In the genomic region with DNA sequence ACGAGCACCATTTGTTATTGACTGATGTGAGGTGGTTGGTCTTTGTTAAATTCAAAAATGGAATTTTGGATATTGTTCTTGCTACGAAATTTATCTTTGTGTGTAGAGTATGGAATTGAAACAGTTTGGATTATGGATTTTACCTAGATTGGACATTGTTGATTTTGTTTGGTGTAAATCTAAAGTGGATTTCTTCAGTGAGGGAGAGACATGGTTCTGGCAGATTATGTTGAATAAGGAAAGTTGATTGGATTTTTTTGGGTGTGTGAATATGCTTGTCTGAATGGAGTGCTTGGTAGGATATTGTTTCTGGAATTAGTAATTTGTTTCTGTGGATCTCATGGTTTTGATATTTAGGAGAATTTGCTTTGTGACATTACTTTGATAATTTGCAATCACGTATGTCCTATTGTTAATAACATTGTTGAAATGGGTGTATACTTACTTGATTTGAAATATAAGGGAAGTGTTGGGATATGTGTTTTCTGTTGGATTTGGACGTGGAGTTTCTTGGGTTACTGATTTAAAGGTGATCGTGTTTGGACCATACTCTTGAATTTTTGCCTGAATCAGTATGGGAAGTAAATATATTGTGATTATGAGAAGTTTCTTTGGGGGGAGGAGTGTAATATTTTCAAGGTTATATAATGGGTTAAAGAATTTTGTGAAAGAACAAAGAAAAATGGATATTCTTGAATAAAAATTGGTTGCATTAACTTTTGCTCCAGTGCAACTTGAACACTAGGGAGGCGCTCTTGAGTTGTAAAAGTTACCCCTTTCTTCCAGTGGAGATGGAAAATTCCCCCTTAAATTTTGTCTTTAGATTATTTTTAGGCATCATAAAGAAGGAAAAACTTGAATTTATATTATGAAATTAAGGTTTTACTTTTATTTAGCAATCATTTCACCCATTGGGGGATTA, we compare ENCODE assay signal across 8 cellular contexts. TPM values are rescaled to one million over a fixed set of nuclear protein-coding genes. Genes with fewer than 3 reads are reported as not detected.
DNase-seq lines count a peak whose midpoint lies in the region; ATAC-seq and TF ChIP-seq lines count a peak whose summit lies in the region.

No MANE protein-coding gene starts in this region.

- TF ChIP-seq EP300 in stomach (IDR thresholded peaks at IDR 0.05) = no peak

- H3K9ac ChIP-seq in SU-DHL-6 (ENCODE audit: low read length) (no peak overlapping the region), fibroblast of lung (ENCODE audit: insufficient read depth, low read length) (no peak overlapping the region)

- H3K9me2 ChIP-seq in SU-DHL-6 (replicated peaks; ENCODE audit: insufficient read depth, low read length) = no peaks in the 10 kb centered on the region

- DNase-seq in activated naive CD4-positive, alpha-beta T cell treated with anti-CD3 and anti-CD28 coated beads for 36 hours = peak; percentile 39
- DNase-seq in activated naive CD4-positive, alpha-beta T cell treated with Interleukin-2 at 50 U/mL for 16 hours = no peak
- DNase-seq in fibroblast of lung (ENCODE audit: low read depth in 2 of 2) = no peak
- DNase-seq in stomach = no peak

- H3K27ac ChIP-seq in SU-DHL-6 (ENCODE audit: low read depth, low read length) = peak overlapping the region; percentile 93
- H3K27ac ChIP-seq in fibroblast of lung (ENCODE audit: insufficient read depth, low read length) = no peak overlapping the region
- peak overlapping the region in 4 of 5 donors; percentile 96 to 99 (median 96) for H3K27ac ChIP-seq in stomach

- no peaks in the 10 kb centered on the region for H3K27me3 ChIP-seq in SU-DHL-6 (ENCODE audit: low read length)
- H3K27me3 ChIP-seq in fibroblast of lung (ENCODE audit: control insufficient read depth, insufficient read depth, low read length) = no peaks in the 10 kb centered on the region
- H3K27me3 ChIP-seq in stomach = no peaks in the 10 kb centered on the region

- peak overlapping the region; percentile 61 for H3K4me3 Mint-ChIP-seq in activated naive CD4-positive, alpha-beta T cell treated with anti-CD3 and anti-CD28 coated beads for 36 hours

- H3K4me1 Mint-ChIP-seq in activated naive CD4-positive, alpha-beta T cell treated with anti-CD3 and anti-CD28 coated beads for 36 hours (ENCODE audit: low read depth) = peaks cover 49% of the 10 kb centered on the region

- H4K20me1 ChIP-seq in SU-DHL-6 (ENCODE audit: low read depth, low read length) (peaks cover 23% of the 10 kb centered on the region), fibroblast of lung (ENCODE audit: control insufficient read depth, extremely low read depth, insufficient read depth, low read length) (no peaks in the 10 kb centered on the region)

- 85 to 92% (median 88%) methylated on average over 6 of the region's 6 CpGs for WGBS in stomach, 5 donors

- intact Hi-C loops in activated naive CD4-positive, alpha-beta T cell treated with anti-CD3 and anti-CD28 coated beads for 36 hours (cut with micrococcal nuclease) = no loop called here
- intact Hi-C loops in stomach (cut with DNase I; ENCODE audit: low total_unique reads) = no loop called here

- TF ChIP-seq POLR2A in stomach (IDR thresholded peaks at IDR 0.05) = no peak

- no peak overlapping the region for H2AFZ ChIP-seq in SU-DHL-6 (ENCODE audit: low read depth, low read length, severe bottlenecking)
- no peak overlapping the region for H2AFZ ChIP-seq in fibroblast of lung (ENCODE audit: low read length)

- H3K27ac Mint-ChIP-seq in activated naive CD4-positive, alpha-beta T cell treated with anti-CD3 and anti-CD28 coated beads for 36 hours = peak overlapping the region; percentile 98

- H3K9me3 Mint-ChIP-seq in activated naive CD4-positive, alpha-beta T cell treated with anti-CD3 and anti-CD28 coated beads for 36 hours = peaks cover 6% of the 10 kb centered on the region

- H3F3A ChIP-seq in SU-DHL-6 (ENCODE audit: insufficient read depth) = peaks cover 92% of the 10 kb centered on the region

- no peaks in the 10 kb centered on the region for H3K9me3 ChIP-seq in SU-DHL-6 (ENCODE audit: insufficient read depth, low read length)
- no peaks in the 10 kb centered on the region for H3K9me3 ChIP-seq in fibroblast of lung (ENCODE audit: control insufficient read depth, insufficient read depth, low read depth, low read length)
- H3K9me3 ChIP-seq in stomach = no peaks in the 10 kb centered on the region

- TF ChIP-seq CTCF in SU-DHL-6 (IDR thresholded peaks at IDR 0.05; ENCODE audit: insufficient read depth, low read length, poor library complexity, severe bottlenecking) (peak; percentile 58), fibroblast of lung (conservative IDR thresholded peaks at IDR 0.05 in 1 of 2, IDR thresholded peaks at IDR 0.05 in 1 of 2; ENCODE audit: low read depth in 1 of 2, low read length in 2 of 2) (peak; percentile 21 to 27), stomach (IDR thresholded peaks at IDR 0.05) (no peak)

- peaks cover 4% of the 10 kb centered on the region for H3K27me3 Mint-ChIP-seq in activated naive CD4-positive, alpha-beta T cell treated with anti-CD3 and anti-CD28 coated beads for 36 hours (ENCODE audit: low read depth)

- peaks cover 72% of the 10 kb centered on the region for H3K36me3 ChIP-seq in SU-DHL-6 (ENCODE audit: low read length)
- peaks cover 3% of the 10 kb centered on the region for H3K36me3 ChIP-seq in fibroblast of lung (ENCODE audit: control insufficient read depth, insufficient read depth, low read length)
- peaks cover 0 to 36% (median 29%) of the 10 kb centered on the region in 4 donors for H3K36me3 ChIP-seq in stomach

- peaks cover 82% of the 10 kb centered on the region for H3K36me3 Mint-ChIP-seq in activated naive CD4-positive, alpha-beta T cell treated with anti-CD3 and anti-CD28 coated beads for 36 hours (ENCODE audit: low read depth)

- peaks cover 96% of the 10 kb centered on the region for H3K79me2 ChIP-seq in SU-DHL-6 (ENCODE audit: insufficient read depth, low read length)
- peaks cover 96% of the 10 kb centered on the region for H3K79me2 ChIP-seq in fibroblast of lung (ENCODE audit: control insufficient read depth, insufficient read depth, low read length)

- H3K4me2 ChIP-seq in SU-DHL-6 (ENCODE audit: low read depth, low read length, poor library complexity, severe bottlenecking) (peak overlapping the region; percentile 96), fibroblast of lung (ENCODE audit: extremely low read depth, insufficient read depth, low read length) (no peak overlapping the region)

- H3K4me1 ChIP-seq in fibroblast of lung (ENCODE audit: control insufficient read depth, extremely low read depth, insufficient read depth, low read length) = no peaks in the 10 kb centered on the region
- H3K4me1 ChIP-seq in stomach = peaks cover 0 to 69% (median 39%) of the 10 kb centered on the region in 4 donors

- H3K4me3 ChIP-seq in SU-DHL-6 (ENCODE audit: insufficient read depth, low read length, poor library complexity, severe bottlenecking) (no peak overlapping the region), fibroblast of lung (replicated peaks in 1 of 4; ENCODE audit: control extremely low read depth in 1 of 4, insufficient read depth in 1 of 4, low read depth in 3 of 4, low read length in 4 of 4) (peak overlapping the region in 2 of 4 experiments; percentile 67 to 97), stomach (peak overlapping the region; percentile 55 to 66 (median 62))

- CTCF ChIA-PET in activated naive CD4-positive, alpha-beta T cell treated with anti-CD3 and anti-CD28 coated beads for 36 hours (lab: Charles Lee) = interaction anchor here (0.7 to 5.2 kb wide), 9 partner anchors 10 to 94 kb away, joined by 3 to 48 read pairs (median 7); no protein-coding TSS in a partner anchor

- no peak for ATAC-seq in GM18861 (IDR thresholded peaks at IDR 0.05; ENCODE audit: unreplicated experiment)
- ATAC-seq in activated CD4-positive, CD25-positive, alpha-beta regulatory T cell treated with anti-CD3 and anti-CD28 coated beads, Interleukin-2, amount 50 U/mL, for 24 hours = no peak
- ATAC-seq in HG02588 (IDR thresholded peaks at IDR 0.05; ENCODE audit: unreplicated experiment) = no peak

RNA-seq across cellular contexts. Expression of a gene that starts 0.9 kb away (rescaled TPM):
- 100 to 1,000 TPM; 164 to 185 TPM for total RNA-seq in activated naive CD4-positive, alpha-beta T cell treated with anti-CD3 and anti-CD28 coated beads for 36 hours
- total RNA-seq in fibroblast of lung = 77.8 and 92.5 TPM in 2 replicates
- 36.5 and 41.3 TPM in 2 replicates for polyA plus RNA-seq in fibroblast of lung
- 29.4 and 35.1 TPM in 2 replicates for polyA plus RNA-seq in fibroblast of lung (2012)
- 33.6 and 46.0 TPM in 2 replicates for polyA minus RNA-seq in fibroblast of lung (ENCODE audit: low replicate concordance)
- 100 to 1,000 TPM; 124 to 833 (median 164) TPM for total RNA-seq in stomach
- polyA plus RNA-seq in stomach = 10 to 100 TPM; 21.5 to 29.5 (median 23.5) TPM

Comparison
In these comparisons a context has a peak if more than half of its experiments do, and no peak if none do; other contexts are left out.
1. CTCF ChIP-seq: peak in SU-DHL-6 (single experiment) and fibroblast of lung (2 of 2); none in stomach (0 of 7).